Comparison of ENCODE assay signal across 19 cellular contexts in genomic region chr2:157808421-157808820, GRCh38.
"Had no signal": no experiment of that assay in that cellular context is flagged by ENCODE, and none has a peak within 500 bp of the region (broad histone marks: within the 10 kb centered on the region; RNA-seq: fewer than 3 reads in every experiment).

No MANE protein-coding gene starts in this region.

- H3K9me3 ChIP-seq: body of pancreas, colonic mucosa, left lung, pancreas, prostate gland, tibial nerve had no signal

- DNase-seq: activated CD4-positive, alpha-beta T cell treated with anti-CD3 and anti-CD28 coated beads for 4 hours; activated CD4-positive, alpha-beta T cell treated with anti-CD3 and anti-CD28 coated beads, Interleukin-2, amount 50 U/mL, for 4 hours; activated effector memory CD4-positive, alpha-beta T cell treated with Interleukin-2 at 50 U/mL for 16 hours; activated naive CD4-positive, alpha-beta T cell treated with Interleukin-2 at 50 U/mL for 16 hours; anterior cingulate cortex; body of pancreas; cerebellar nuclear complex; colonic mucosa; dorsolateral prefrontal cortex; effector memory CD4-positive, alpha-beta T cell; left lung; naive thymus-derived CD4-positive, alpha-beta T cell; pancreas; stimulated activated CD4-positive, alpha-beta T cell treated with anti-CD3 and anti-CD28 coated beads, Interleukin-2, amount 100 ng/mL, for 48 hours; stimulated activated naive CD4-positive, alpha-beta T cell treated with Interleukin-2 at 50 U/mL for 16 hours; T-helper 9 cell had no signal

- H3K4me1 ChIP-seq: colonic mucosa, left lung, prostate gland had no signal

- H3K36me3 ChIP-seq: colonic mucosa, left lung, pancreas, prostate gland, tibial nerve had no signal

- H3K4me3 ChIP-seq: body of pancreas, colonic mucosa, dorsolateral prefrontal cortex, left lung, pancreas, prostate gland, tibial nerve had no signal

- H3K27me3 ChIP-seq: body of pancreas, colonic mucosa, dorsolateral prefrontal cortex, left lung, pancreas, tibial nerve had no signal

- ATAC-seq: body of pancreas; naive thymus-derived CD4-positive, alpha-beta T cell had no signal

- H3K27ac ChIP-seq: body of pancreas, colonic mucosa, dorsolateral prefrontal cortex, left lung, pancreas, prostate gland, tibial nerve, VCaP had no signal
